ENCODE assay signal across 10 cellular contexts in genomic region chrX:38327775-38328081, GRCh38. TPM values are rescaled to one million over a fixed set of nuclear protein-coding genes. Genes with fewer than 3 reads are reported as not detected.
DNase-seq lines count a peak whose midpoint lies in the region; ATAC-seq and TF ChIP-seq lines count a peak whose summit lies in the region.
"Had no signal": no experiment of that assay in that cellular context is flagged by ENCODE, and none has a peak within 500 bp of the region (broad histone marks: within the 10 kb centered on the region; RNA-seq: fewer than 3 reads in every experiment).

No MANE protein-coding gene starts in this region.

- H3K4me3 Mint-ChIP-seq in activated T-cell treated with anti-CD3 and anti-CD28 coated beads, Interleukin-2, amount 50 U/mL, for 24 hours, result peak overlapping the region; percentile 88

- no peak for ATAC-seq in omental fat pad (ENCODE audit: low FRiP score)

- H3K4me1 Mint-ChIP-seq in activated T-cell treated with anti-CD3 and anti-CD28 coated beads, Interleukin-2, amount 50 U/mL, for 24 hours (ENCODE audit: low read depth), result peaks cover 20% of the 10 kb centered on the region

- no peaks in the 10 kb centered on the region for H3K4me1 ChIP-seq in SJCRH30
- H3K4me1 ChIP-seq in tibial artery, result peaks cover 0 to 8% (median 0%) of the 10 kb centered on the region in 4 donors

- H3K4me3 ChIP-seq in SJCRH30 (peak overlapping the region; percentile 79), fibroblast of mammary gland (ENCODE audit: control insufficient read depth, low read depth, low read length) (peak overlapping the region; percentile 26), tibial artery (peak overlapping the region; percentile 71 to 73)

- peak overlapping the region; percentile 96 for H3K27ac Mint-ChIP-seq in activated T-cell treated with anti-CD3 and anti-CD28 coated beads, Interleukin-2, amount 50 U/mL, for 24 hours

- no peaks in the 10 kb centered on the region for H3K9me3 ChIP-seq in SJCRH30 (replicated peaks)
- no peaks in the 10 kb centered on the region for H3K9me3 ChIP-seq in tibial artery

- DNase-seq in activated T-cell treated with anti-CD3 and anti-CD28 coated beads, Interleukin-2, amount 50 U/mL, for 24 hours, result no peak
- DNase-seq in activated T-cell treated with anti-CD3 and anti-CD28 coated beads, Interleukin-2, amount 50 U/mL, for 1 hour, result no peak
- DNase-seq in SJCRH30 (no peak), fibroblast of mammary gland (ENCODE audit: low read depth) (no peak), tibial artery (no peak), omental fat pad (ENCODE audit: low spot score) (no peak), NCI-H1436 (lab: John Stamatoyannopoulos, UW) (no peak)
- no peak for DNase-seq in activated effector memory CD4-positive, alpha-beta T cell treated with anti-CD3 and anti-CD28 coated beads, Interleukin-2, amount 50 U/mL, for 16 hours

- TF ChIP-seq CTCF in fibroblast of mammary gland (conservative IDR thresholded peaks at IDR 0.05; ENCODE audit: control insufficient read depth, insufficient read depth, low read depth, low read length), result no peak
- no peak for TF ChIP-seq CTCF in tibial artery (IDR thresholded peaks at IDR 0.05)
- no peak for TF ChIP-seq CTCF in omental fat pad (IDR thresholded peaks at IDR 0.05)

- H3K27ac ChIP-seq in SJCRH30 (no peak overlapping the region; the same call in 1 of the 2 replicates), tibial artery (peak overlapping the region; percentile 89 to 90)

- H3K27me3 ChIP-seq in SJCRH30 (no peaks in the 10 kb centered on the region), tibial artery (no peaks in the 10 kb centered on the region)

- intact Hi-C loops in tibial artery (cut with DNase I; ENCODE audit: low total_unique reads), result no loop called here

- H3K36me3 Mint-ChIP-seq in activated T-cell treated with anti-CD3 and anti-CD28 coated beads, Interleukin-2, amount 50 U/mL, for 24 hours (ENCODE audit: low read depth), result peaks cover 2% of the 10 kb centered on the region

- no peaks in the 10 kb centered on the region for H3K36me3 ChIP-seq in SJCRH30
- no peaks in the 10 kb centered on the region for H3K36me3 ChIP-seq in tibial artery

- peaks cover 22% of the 10 kb centered on the region for H3K27me3 Mint-ChIP-seq in activated T-cell treated with anti-CD3 and anti-CD28 coated beads, Interleukin-2, amount 50 U/mL, for 24 hours

- no peaks in the 10 kb centered on the region for H3K9me3 Mint-ChIP-seq in activated T-cell treated with anti-CD3 and anti-CD28 coated beads, Interleukin-2, amount 50 U/mL, for 24 hours

RNA-seq across cellular contexts. Expression of gene RPGR, which starts 0.4 kb away (rescaled TPM):
- 8.4 and 9.8 TPM in 2 replicates for total RNA-seq in SJCRH30 (2014; rRNA removed; shearing (Covaris generic))
- total RNA-seq in omental fat pad, result 10 to 100 TPM; 19.9 to 67.3 (median 41.3) TPM

RNA-seq across cellular contexts. Expression of gene OTC, which starts 24.7 kb away (rescaled TPM):
- total RNA-seq in SJCRH30 (2014; rRNA removed; shearing (Covaris generic)), result not detected in 2 replicates
- total RNA-seq in omental fat pad, result 1 to 10 TPM in 3 of 4 donors, under 1 TPM in 1; 0.36 to 9.8 (median 1.4) TPM
- total RNA-seq: bronchial epithelial cell, HT-29 had no signal

Comparison
In these comparisons a context has a peak if more than half of its experiments do, and no peak if none do; other contexts are left out.
1. H3K4me3 ChIP-seq: peak in every context shown above with its lines; median percentile 79 in SJCRH30; 72 in tibial artery; 26 in fibroblast of mammary gland.